In the genomic region with DNA sequence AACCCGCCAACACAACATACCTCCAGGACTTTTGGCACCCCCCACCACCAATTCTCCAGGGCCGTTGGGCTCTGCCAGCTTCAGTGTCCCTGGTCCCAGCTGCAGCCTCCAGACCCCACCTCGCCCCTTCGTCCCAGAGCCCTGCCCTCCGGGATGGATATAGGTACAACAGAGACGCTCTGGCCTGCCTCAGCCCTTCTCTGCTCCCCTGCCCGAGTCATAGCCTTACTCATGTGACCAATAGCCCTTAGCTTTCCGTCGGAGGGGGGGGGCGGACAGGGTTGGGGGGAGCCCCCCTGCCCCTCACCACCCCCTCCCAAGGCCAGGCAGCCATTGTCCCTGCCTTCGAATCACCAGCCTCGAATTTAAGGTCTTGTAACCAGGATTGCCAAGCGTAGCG, we compare ENCODE assay signal across 8 cellular contexts.
"Had no signal": no experiment of that assay in that cellular context is flagged by ENCODE, and none has a peak within 500 bp of the region (broad histone marks: within the 10 kb centered on the region; RNA-seq: fewer than 3 reads in every experiment).

No MANE protein-coding gene starts in this region.

- H3K9ac ChIP-seq: KMS-11 had no signal

- H3K4me3 Mint-ChIP-seq: H9 had no signal

- H3K27ac ChIP-seq: KMS-11 had no signal

- DNase-seq: GOT3, H9, HCEC 1CT, IMR-90, Karpas-422, KBM-7 had no signal

- FAIRE-seq: HTR-8/SVneo had no signal

- H3K4me2 ChIP-seq: KMS-11 had no signal
